ENCODE assay signal across 22 cellular contexts in the genomic region with DNA sequence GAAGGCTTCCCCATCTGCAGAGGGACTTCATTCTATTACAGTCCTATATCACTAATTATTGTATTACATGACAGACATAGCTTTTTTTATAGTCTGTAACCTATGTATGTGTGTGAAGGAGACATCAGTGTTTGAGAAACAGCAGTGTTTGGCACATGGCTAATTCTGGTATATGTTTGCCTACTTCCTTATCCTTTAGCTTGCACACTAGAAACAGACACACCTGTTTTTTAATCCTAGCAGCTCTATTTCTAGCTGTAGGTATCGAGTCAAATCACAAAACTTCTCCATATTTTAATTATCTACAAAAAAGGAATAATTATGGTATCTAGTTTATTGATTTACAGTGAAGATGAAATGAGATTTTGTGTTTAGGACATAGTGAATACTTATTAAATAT.
A peak's percentile ranks its signal among the peaks of the same experiment; 100 is the strongest.
DNase-seq lines count a peak whose midpoint lies in the region; ATAC-seq and TF ChIP-seq lines count a peak whose summit lies in the region.
"Had no signal": no experiment of that assay in that cellular context is flagged by ENCODE, and none has a peak within 500 bp of the region (broad histone marks: within the 10 kb centered on the region; RNA-seq: fewer than 3 reads in every experiment).

No MANE protein-coding gene starts in this region.

- peaks cover 3 to 6% of the 10 kb centered on the region in 2 donors for H3K36me3 Mint-ChIP-seq in activated T-cell treated with anti-CD3 and anti-CD28 coated beads, Interleukin-2, amount 50 U/mL, for 72 hours (ENCODE audit: insufficient read depth in 2 of 2)
- no peaks in the 10 kb centered on the region for H3K36me3 Mint-ChIP-seq in activated T-cell treated with anti-CD3 and anti-CD28 coated beads, Interleukin-2, amount 50 U/mL, for 24 hours (ENCODE audit: low read depth)

- H3K27me3 ChIP-seq in ovary, result no peaks in the 10 kb centered on the region
- H3K27me3 ChIP-seq: BLaER1 treated with 17β-estradiol and CSF1 and Interleukin-3, amounts not matched to agents 10 nM and 100 nM; SJCRH30 had no signal

- H3K4me3 ChIP-seq in OCI-LY7 (ENCODE audit: low read depth, low read length, poor library complexity, severe bottlenecking) (peak overlapping the region; percentile 16), ovary (no peak overlapping the region)
- H3K4me3 ChIP-seq: BLaER1 treated with 17β-estradiol and CSF1 and Interleukin-3, amounts not matched to agents 10 nM and 100 nM; PC-9; SJCRH30 had no signal

- WGBS in ovary, 3 donors, result 93 to 100% (median 93%) methylated on average over 1 of the region's 1 CpG

- H3K79me2 ChIP-seq in OCI-LY7 (ENCODE audit: insufficient read depth, low read depth, low read length), result peaks cover 26% of the 10 kb centered on the region; the same call in 1 of the 2 replicates

- H3K27ac Mint-ChIP-seq in activated T-cell treated with anti-CD3 and anti-CD28 coated beads, Interleukin-2, amount 50 U/mL, for 72 hours, result peak overlapping the region; percentile 65
- no peak overlapping the region for H3K27ac Mint-ChIP-seq in activated T-cell treated with anti-CD3 and anti-CD28 coated beads, Interleukin-2, amount 50 U/mL, for 24 hours
- H3K27ac Mint-ChIP-seq: CD4-positive, alpha-beta T cell had no signal

- no peaks in the 10 kb centered on the region for H3K27me3 Mint-ChIP-seq in activated T-cell treated with anti-CD3 and anti-CD28 coated beads, Interleukin-2, amount 50 U/mL, for 72 hours (ENCODE audit: low read depth)
- H3K27me3 Mint-ChIP-seq in activated T-cell treated with anti-CD3 and anti-CD28 coated beads, Interleukin-2, amount 50 U/mL, for 24 hours, result no peaks in the 10 kb centered on the region
- H3K27me3 Mint-ChIP-seq: CD4-positive, alpha-beta T cell had no signal

- peak overlapping the region; percentile 40 for H3K4me2 ChIP-seq in OCI-LY7 (ENCODE audit: low read length)
- H3K4me2 ChIP-seq: BLaER1 treated with 17β-estradiol and CSF1 and Interleukin-3, amounts not matched to agents 10 nM and 100 nM had no signal

- no peaks in the 10 kb centered on the region for H4K20me1 ChIP-seq in OCI-LY7 (ENCODE audit: insufficient read depth, low read length)
- H4K20me1 ChIP-seq: BLaER1 treated with 17β-estradiol and CSF1 and Interleukin-3, amounts not matched to agents 10 nM and 100 nM had no signal

- H3K9me3 Mint-ChIP-seq in activated T-cell treated with anti-CD3 and anti-CD28 coated beads, Interleukin-2, amount 50 U/mL, for 72 hours, result peaks cover 3 to 6% of the 10 kb centered on the region in 2 donors
- H3K9me3 Mint-ChIP-seq in activated T-cell treated with anti-CD3 and anti-CD28 coated beads, Interleukin-2, amount 50 U/mL, for 24 hours, result peaks cover 3% of the 10 kb centered on the region
- H3K9me3 Mint-ChIP-seq: CD4-positive, alpha-beta T cell had no signal

- no peak for TF ChIP-seq POLR2A in ovary (IDR thresholded peaks at IDR 0.05)

- peaks cover 27% of the 10 kb centered on the region for H3K4me1 Mint-ChIP-seq in activated T-cell treated with anti-CD3 and anti-CD28 coated beads, Interleukin-2, amount 50 U/mL, for 72 hours (ENCODE audit: low read depth)
- peaks cover 24% of the 10 kb centered on the region for H3K4me1 Mint-ChIP-seq in activated T-cell treated with anti-CD3 and anti-CD28 coated beads, Interleukin-2, amount 50 U/mL, for 24 hours (ENCODE audit: low read depth)

- intact Hi-C loops in OCI-LY7 (cut with micrococcal nuclease; ENCODE audit: unreplicated experiment), result loop anchor here (1.0 kb wide), 1 partner anchor 93 kb away; no protein-coding TSS in a partner anchor
- intact Hi-C loops in ovary (cut with DNase I), result no loop called here
- intact Hi-C loops in left cardiac atrium (cut with DNase I), result loop anchor here in 1 of 2 donors (10.0 kb wide), 1 partner anchor 114 kb away; no protein-coding TSS in a partner anchor

- no peaks in the 10 kb centered on the region for H3K9me2 ChIP-seq in OCI-LY7 (ENCODE audit: insufficient read depth, low read length)

- no peak overlapping the region for H3K4me3 Mint-ChIP-seq in activated T-cell treated with anti-CD3 and anti-CD28 coated beads, Interleukin-2, amount 50 U/mL, for 72 hours
- no peak overlapping the region for H3K4me3 Mint-ChIP-seq in activated T-cell treated with anti-CD3 and anti-CD28 coated beads, Interleukin-2, amount 50 U/mL, for 24 hours
- H3K4me3 Mint-ChIP-seq: CD4-positive, alpha-beta T cell had no signal

- TF ChIP-seq CTCF in OCI-LY7 (conservative IDR thresholded peaks at IDR 0.05; ENCODE audit: low read length) (no peak), ovary (IDR thresholded peaks at IDR 0.05) (no peak), GM10248 (IDR thresholded peaks at IDR 0.05; ENCODE audit: control extremely low read depth, extremely low read depth, low read depth, missing control alignments) (no peak)

- CTCF ChIA-PET in OCI-LY7 (lab: Charles Lee; ENCODE audit: unreplicated experiment) (no interaction called here), GM10248 (lab: Yijun Ruan, JAX) (interaction anchor here (0.9 to 1.4 kb wide), 2 partner anchors 10 to 17 kb away, joined by 4 to 5 read pairs; no protein-coding TSS in a partner anchor)

- no peak for DNase-seq in activated T-cell treated with anti-CD3 and anti-CD28 coated beads, Interleukin-2, amount 50 U/mL, for 72 hours
- no peak for DNase-seq in activated T-cell treated with anti-CD3 and anti-CD28 coated beads, Interleukin-2, amount 50 U/mL, for 24 hours
- peak; percentile 71 for DNase-seq in OCI-LY7 (ENCODE audit: low spot score)
- DNase-seq in ovary, result no peak
- DNase-seq in GM10248 (ENCODE audit: extremely low spot score), result no peak
- DNase-seq in left cardiac atrium, result no peak
- DNase-seq: CD4-positive, alpha-beta T cell; COR-L47; Karpas-422; NCI-H1092 treated with DMSO at 0.1 percent for 48 hours; NCI-H1436; NCI-H187; NCI-H2171 treated with DMSO at 0.1 percent for 48 hours; NCI-H345; NCI-H510A treated with DMSO at 0.1 percent for 48 hours; SJCRH30 had no signal

- POLR2A ChIA-PET in OCI-LY7 (lab: Charles Lee), result interaction anchor here (0.8 to 3.3 kb wide), 8 partner anchors 8 to 608 kb away, joined by 3 to 24 read pairs (median 5); no protein-coding TSS in a partner anchor
- POLR2A ChIA-PET in GM10248 (lab: Yijun Ruan, JAX), result no interaction called here

- H3K9me3 ChIP-seq in OCI-LY7 (ENCODE audit: low read length) (peaks cover 17% of the 10 kb centered on the region; the same call in 1 of the 2 replicates), ovary (no peaks in the 10 kb centered on the region)
- H3K9me3 ChIP-seq: SJCRH30 had no signal

- no peak for TF ChIP-seq EP300 in ovary (IDR thresholded peaks at IDR 0.05)

- BruUV-seq in OCI-LY7 (replicated peaks; lab: Mats Ljungman, UMichigan), result no TSS peak

- H3K27ac ChIP-seq in OCI-LY7 (ENCODE audit: low read depth, low read length, poor library complexity, severe bottlenecking), result peak overlapping the region; percentile 89
- H3K27ac ChIP-seq in ovary, result no peak overlapping the region
- H3K27ac ChIP-seq: BLaER1 treated with 17β-estradiol and CSF1 and Interleukin-3, amounts not matched to agents 10 nM and 100 nM; SJCRH30 had no signal

- peaks cover 48% of the 10 kb centered on the region for H3K4me1 ChIP-seq in OCI-LY7 (ENCODE audit: insufficient read depth, low read length, poor library complexity, severe bottlenecking)
- H3K4me1 ChIP-seq in ovary (ENCODE audit: insufficient read depth), result no peaks in the 10 kb centered on the region
- H3K4me1 ChIP-seq: SJCRH30 had no signal

- ATAC-seq in activated T-cell treated with anti-CD3 and anti-CD28 coated beads, Interleukin-2, amount 50 U/mL, for 72 hours (replicated peaks in 1 of 2), result no peak
- peak; percentile 72 for ATAC-seq in esophagus mucosa
- ATAC-seq in GM21717 (IDR thresholded peaks at IDR 0.05; ENCODE audit: unreplicated experiment), result no peak
- ATAC-seq in left cardiac atrium, result no peak
- ATAC-seq: Right ventricle myocardium inferior, SK-N-SH treated with all-trans-retinoic acid at 6 μM for 48 hours had no signal

- H3K36me3 ChIP-seq in OCI-LY7 (ENCODE audit: insufficient read depth, low read length) (peaks cover 20% of the 10 kb centered on the region), ovary (no peaks in the 10 kb centered on the region)
- H3K36me3 ChIP-seq: SJCRH30 had no signal

- no peak overlapping the region for H2AFZ ChIP-seq in OCI-LY7 (ENCODE audit: low read length)
- H2AFZ ChIP-seq: PC-9 had no signal
